1 cellular context compared by ENCODE assay signal in the genomic region with DNA sequence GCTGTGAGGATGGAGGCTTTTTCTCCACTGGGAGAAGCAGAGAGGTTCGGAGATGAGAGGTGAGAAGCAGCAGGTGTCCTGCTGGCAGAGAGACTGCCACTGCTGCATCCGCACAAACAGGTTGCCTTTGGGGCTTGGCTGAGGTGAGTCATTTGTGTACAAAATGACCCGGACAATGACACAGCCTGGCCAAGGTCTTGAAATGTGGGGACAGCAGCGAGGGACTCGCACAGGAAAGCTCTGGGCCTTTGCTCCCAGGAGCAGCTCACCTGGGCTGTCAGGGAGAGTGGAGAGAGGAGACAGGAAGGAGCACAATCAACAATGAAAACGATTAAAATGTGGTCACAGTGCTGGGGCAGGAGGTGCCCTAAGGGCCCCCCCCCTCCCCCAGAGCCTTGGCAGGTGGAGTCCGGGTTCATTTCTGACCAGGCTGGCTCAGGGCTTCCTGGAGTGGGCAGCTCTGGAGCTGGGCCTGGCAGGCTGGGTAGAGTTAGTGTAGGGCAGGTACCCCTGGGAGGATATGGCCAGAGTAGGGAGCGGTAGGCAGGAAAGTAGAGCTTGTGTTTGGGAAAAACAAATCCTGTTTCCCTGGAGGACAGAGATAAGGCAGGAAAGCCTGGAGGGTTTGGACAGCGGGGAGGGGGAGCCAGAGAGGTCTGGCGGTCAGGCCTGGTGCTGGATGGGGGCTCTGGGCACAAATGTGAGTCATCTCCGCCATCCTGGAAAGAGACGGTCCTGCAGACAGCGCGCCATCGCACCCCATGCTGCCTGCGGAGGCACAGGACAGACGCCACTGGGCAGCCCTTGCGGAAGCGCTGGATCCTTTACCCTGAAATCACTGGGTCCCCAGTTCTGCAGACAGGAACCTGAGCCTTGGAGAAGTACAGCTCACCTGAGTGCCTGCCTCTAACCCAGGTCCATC.
TF ChIP-seq lines count a peak whose summit lies in the region.

No MANE protein-coding gene starts in this region.

TF ChIP-seq in GM23338, 12 proteins besides CTCF, POLR2A, EP300 and RAD21 (continued from another document):
- TF ChIP-seq, protein P1, sequence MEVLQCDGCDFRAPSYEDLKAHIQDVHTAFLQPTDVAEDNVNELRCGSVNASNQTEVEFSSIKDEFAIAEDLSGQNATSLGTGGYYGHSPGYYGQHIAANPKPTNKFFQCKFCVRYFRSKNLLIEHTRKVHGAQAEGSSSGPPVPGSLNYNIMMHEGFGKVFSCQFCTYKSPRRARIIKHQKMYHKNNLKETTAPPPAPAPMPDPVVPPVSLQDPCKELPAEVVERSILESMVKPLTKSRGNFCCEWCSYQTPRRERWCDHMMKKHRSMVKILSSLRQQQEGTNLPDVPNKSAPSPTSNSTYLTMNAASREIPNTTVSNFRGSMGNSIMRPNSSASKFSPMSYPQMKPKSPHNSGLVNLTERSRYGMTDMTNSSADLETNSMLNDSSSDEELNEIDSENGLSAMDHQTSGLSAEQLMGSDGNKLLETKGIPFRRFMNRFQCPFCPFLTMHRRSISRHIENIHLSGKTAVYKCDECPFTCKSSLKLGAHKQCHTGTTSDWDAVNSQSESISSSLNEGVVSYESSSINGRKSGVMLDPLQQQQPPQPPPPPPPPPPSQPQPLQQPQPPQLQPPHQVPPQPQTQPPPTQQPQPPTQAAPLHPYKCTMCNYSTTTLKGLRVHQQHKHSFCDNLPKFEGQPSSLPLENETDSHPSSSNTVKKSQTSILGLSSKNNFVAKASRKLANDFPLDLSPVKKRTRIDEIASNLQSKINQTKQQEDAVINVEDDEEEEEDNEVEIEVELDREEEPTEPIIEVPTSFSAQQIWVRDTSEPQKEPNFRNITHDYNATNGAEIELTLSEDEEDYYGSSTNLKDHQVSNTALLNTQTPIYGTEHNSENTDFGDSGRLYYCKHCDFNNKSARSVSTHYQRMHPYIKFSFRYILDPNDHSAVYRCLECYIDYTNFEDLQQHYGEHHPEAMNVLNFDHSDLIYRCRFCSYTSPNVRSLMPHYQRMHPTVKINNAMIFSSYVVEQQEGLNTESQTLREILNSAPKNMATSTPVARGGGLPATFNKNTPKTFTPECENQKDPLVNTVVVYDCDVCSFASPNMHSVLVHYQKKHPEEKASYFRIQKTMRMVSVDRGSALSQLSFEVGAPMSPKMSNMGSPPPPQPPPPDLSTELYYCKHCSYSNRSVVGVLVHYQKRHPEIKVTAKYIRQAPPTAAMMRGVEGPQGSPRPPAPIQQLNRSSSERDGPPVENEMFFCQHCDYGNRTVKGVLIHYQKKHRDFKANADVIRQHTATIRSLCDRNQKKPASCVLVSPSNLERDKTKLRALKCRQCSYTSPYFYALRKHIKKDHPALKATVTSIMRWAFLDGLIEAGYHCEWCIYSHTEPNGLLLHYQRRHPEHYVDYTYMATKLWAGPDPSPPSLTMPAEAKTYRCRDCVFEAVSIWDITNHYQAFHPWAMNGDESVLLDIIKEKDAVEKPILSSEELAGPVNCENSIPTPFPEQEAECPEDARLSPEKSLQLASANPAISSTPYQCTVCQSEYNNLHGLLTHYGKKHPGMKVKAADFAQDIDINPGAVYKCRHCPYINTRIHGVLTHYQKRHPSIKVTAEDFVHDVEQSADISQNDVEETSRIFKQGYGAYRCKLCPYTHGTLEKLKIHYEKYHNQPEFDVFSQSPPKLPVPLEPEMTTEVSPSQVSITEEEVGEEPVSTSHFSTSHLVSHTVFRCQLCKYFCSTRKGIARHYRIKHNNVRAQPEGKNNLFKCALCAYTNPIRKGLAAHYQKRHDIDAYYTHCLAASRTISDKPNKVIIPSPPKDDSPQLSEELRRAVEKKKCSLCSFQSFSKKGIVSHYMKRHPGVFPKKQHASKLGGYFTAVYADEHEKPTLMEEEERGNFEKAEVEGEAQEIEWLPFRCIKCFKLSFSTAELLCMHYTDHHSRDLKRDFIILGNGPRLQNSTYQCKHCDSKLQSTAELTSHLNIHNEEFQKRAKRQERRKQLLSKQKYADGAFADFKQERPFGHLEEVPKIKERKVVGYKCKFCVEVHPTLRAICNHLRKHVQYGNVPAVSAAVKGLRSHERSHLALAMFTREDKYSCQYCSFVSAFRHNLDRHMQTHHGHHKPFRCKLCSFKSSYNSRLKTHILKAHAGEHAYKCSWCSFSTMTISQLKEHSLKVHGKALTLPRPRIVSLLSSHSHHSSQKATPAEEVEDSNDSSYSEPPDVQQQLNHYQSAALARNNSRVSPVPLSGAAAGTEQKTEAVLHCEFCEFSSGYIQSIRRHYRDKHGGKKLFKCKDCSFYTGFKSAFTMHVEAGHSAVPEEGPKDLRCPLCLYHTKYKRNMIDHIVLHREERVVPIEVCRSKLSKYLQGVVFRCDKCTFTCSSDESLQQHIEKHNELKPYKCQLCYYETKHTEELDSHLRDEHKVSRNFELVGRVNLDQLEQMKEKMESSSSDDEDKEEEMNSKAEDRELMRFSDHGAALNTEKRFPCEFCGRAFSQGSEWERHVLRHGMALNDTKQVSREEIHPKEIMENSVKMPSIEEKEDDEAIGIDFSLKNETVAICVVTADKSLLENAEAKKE (CRISPR knock-in tag; IDR thresholded peaks at IDR 0.05): no peak
- TF ChIP-seq, protein P2, sequence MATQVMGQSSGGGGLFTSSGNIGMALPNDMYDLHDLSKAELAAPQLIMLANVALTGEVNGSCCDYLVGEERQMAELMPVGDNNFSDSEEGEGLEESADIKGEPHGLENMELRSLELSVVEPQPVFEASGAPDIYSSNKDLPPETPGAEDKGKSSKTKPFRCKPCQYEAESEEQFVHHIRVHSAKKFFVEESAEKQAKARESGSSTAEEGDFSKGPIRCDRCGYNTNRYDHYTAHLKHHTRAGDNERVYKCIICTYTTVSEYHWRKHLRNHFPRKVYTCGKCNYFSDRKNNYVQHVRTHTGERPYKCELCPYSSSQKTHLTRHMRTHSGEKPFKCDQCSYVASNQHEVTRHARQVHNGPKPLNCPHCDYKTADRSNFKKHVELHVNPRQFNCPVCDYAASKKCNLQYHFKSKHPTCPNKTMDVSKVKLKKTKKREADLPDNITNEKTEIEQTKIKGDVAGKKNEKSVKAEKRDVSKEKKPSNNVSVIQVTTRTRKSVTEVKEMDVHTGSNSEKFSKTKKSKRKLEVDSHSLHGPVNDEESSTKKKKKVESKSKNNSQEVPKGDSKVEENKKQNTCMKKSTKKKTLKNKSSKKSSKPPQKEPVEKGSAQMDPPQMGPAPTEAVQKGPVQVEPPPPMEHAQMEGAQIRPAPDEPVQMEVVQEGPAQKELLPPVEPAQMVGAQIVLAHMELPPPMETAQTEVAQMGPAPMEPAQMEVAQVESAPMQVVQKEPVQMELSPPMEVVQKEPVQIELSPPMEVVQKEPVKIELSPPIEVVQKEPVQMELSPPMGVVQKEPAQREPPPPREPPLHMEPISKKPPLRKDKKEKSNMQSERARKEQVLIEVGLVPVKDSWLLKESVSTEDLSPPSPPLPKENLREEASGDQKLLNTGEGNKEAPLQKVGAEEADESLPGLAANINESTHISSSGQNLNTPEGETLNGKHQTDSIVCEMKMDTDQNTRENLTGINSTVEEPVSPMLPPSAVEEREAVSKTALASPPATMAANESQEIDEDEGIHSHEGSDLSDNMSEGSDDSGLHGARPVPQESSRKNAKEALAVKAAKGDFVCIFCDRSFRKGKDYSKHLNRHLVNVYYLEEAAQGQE (IDR thresholded peaks at IDR 0.05; ENCODE audit: unreplicated experiment): no peak
TF ChIP-seq in GM23338: peak in this region for 0.
